ENCODE assay signal across 17 cellular contexts in genomic region chr12:22738945-22739344, GRCh38.
DNase-seq lines count a peak whose midpoint lies in the region; ATAC-seq, FAIRE-seq and TF ChIP-seq lines count a peak whose summit lies in the region.
"Had no signal": no experiment of that assay in that cellular context is flagged by ENCODE, and none has a peak within 500 bp of the region (broad histone marks: within the 10 kb centered on the region; RNA-seq: fewer than 3 reads in every experiment).

No MANE protein-coding gene starts in this region.

- H3K27ac ChIP-seq in KMS-11 (no peak overlapping the region), GM12878 (ENCODE audit: control insufficient read depth, insufficient read depth) (no peak overlapping the region), smooth muscle cell (ENCODE audit: low read depth) (no peak overlapping the region)
- H3K27ac ChIP-seq: C4-2B, HL-60 had no signal

- H3K27me3 Mint-ChIP-seq in activated T-cell treated with anti-CD3 and anti-CD28 coated beads, Interleukin-2, amount 50 U/mL, for 72 hours (ENCODE audit: low read depth), result peaks cover 6% of the 10 kb centered on the region

- H3K9me3 Mint-ChIP-seq in activated T-cell treated with anti-CD3 and anti-CD28 coated beads, Interleukin-2, amount 50 U/mL, for 72 hours, result no peaks in the 10 kb centered on the region

- H3K4me2 ChIP-seq in KMS-11 (peak overlapping the region; percentile 29; the same call in 1 of the 2 replicates), GM12878 (ENCODE audit: control insufficient read depth, insufficient read depth) (no peak overlapping the region), smooth muscle cell (no peak overlapping the region)

- POLR2A ChIA-PET in GM12878 (lab: Charles Lee), result interaction anchor here (0.6 kb wide), 1 partner anchor 17 kb away, joined by 4 read pairs; no protein-coding TSS in a partner anchor

- intact Hi-C loops in GM12878 (cut with micrococcal nuclease; ENCODE audit: unreplicated experiment), result no loop called here

- in situ Hi-C loops in GM12878 (cut with MboI), result no loop called here

- no peak overlapping the region for H3K9ac ChIP-seq in KMS-11
- no peak overlapping the region for H3K9ac ChIP-seq in GM12878 (ENCODE audit: control insufficient read depth, insufficient read depth, low read length)
- no peak overlapping the region for H3K9ac ChIP-seq in smooth muscle cell (ENCODE audit: low read depth)

- FAIRE-seq in GM12878 (lab: Jason Lieb, UNC), result no peak

- peaks cover 44% of the 10 kb centered on the region for H3K4me1 ChIP-seq in KMS-11 (ENCODE audit: low read depth, poor library complexity, severe bottlenecking)
- no peaks in the 10 kb centered on the region for H3K4me1 ChIP-seq in GM12878 (ENCODE audit: control insufficient read depth, insufficient read depth, low read length)
- no peaks in the 10 kb centered on the region for H3K4me1 ChIP-seq in smooth muscle cell (ENCODE audit: low read depth)

- no TSS peak for BruUV-seq in GM12878 (replicated peaks; lab: Mats Ljungman, UMichigan)

- H3K9me3 ChIP-seq in GM12878 (replicated peaks; ENCODE audit: control insufficient read depth, insufficient read depth, low read length), result no peaks in the 10 kb centered on the region
- H3K9me3 ChIP-seq in smooth muscle cell (replicated peaks; ENCODE audit: low read depth), result no peaks in the 10 kb centered on the region

- H2AFZ ChIP-seq in KMS-11 (ENCODE audit: low read depth) (no peak overlapping the region), GM12878 (ENCODE audit: control insufficient read depth, low read depth, low read length) (no peak overlapping the region), smooth muscle cell (ENCODE audit: low read depth) (no peak overlapping the region)

- H3K27me3 ChIP-seq in KMS-11 (ENCODE audit: insufficient read depth, low read depth) (no peaks in the 10 kb centered on the region), GM12878 (replicated peaks in 1 of 2; ENCODE audit: control insufficient read depth in 2 of 2, insufficient read depth in 2 of 2, low read length in 1 of 2) (no peaks in the 10 kb centered on the region), smooth muscle cell (ENCODE audit: low read depth) (no peaks in the 10 kb centered on the region)

- no peaks in the 10 kb centered on the region for H3K36me3 ChIP-seq in KMS-11 (ENCODE audit: insufficient read depth)
- H3K36me3 ChIP-seq in GM12878 (ENCODE audit: control insufficient read depth in 2 of 2, insufficient read depth in 2 of 2, low read length in 1 of 2), result no peaks in the 10 kb centered on the region
- no peaks in the 10 kb centered on the region for H3K36me3 ChIP-seq in smooth muscle cell (ENCODE audit: low read depth)

- TF ChIP-seq RAD21 in GM12878 (IDR thresholded peaks at IDR 0.05; ENCODE audit: insufficient read depth, low read depth, low read length), result no peak

- CTCF ChIA-PET in GM12878 (lab: Yijun Ruan, JAX), result no interaction called here

- no peaks in the 10 kb centered on the region for H3K4me1 Mint-ChIP-seq in activated T-cell treated with anti-CD3 and anti-CD28 coated beads, Interleukin-2, amount 50 U/mL, for 72 hours (ENCODE audit: low read depth)

- no peak for TF ChIP-seq POLR2A in GM12878 (IDR thresholded peaks at IDR 0.05; ENCODE audit: low read depth, low read length)

- H3K4me3 ChIP-seq in AG09309 (ENCODE audit: control insufficient read depth, low read depth, low read length) (no peak overlapping the region), KMS-11 (IDR thresholded peaks at IDR 0.05; ENCODE audit: insufficient read depth, low read depth, low read length) (no peak overlapping the region), GM12878 (no peak overlapping the region), smooth muscle cell (no peak overlapping the region)

- SMC1A ChIA-PET in GM12878 (lab: Charles Lee; ENCODE audit: uncharacterized antibody, unreplicated experiment), result interaction anchor here (0.6 kb wide), 1 partner anchor 836 kb away, joined by 3 read pairs; no protein-coding TSS in a partner anchor

- ATAC-seq in GM12878 (no peak), HG03159 (IDR thresholded peaks at IDR 0.05; ENCODE audit: unreplicated experiment) (no peak)
- no peak for ATAC-seq in activated T-cell treated with anti-CD3 and anti-CD28 coated beads, Interleukin-2, amount 50 U/mL, for 72 hours (replicated peaks in 1 of 2)

- RAD21 ChIA-PET in GM12878 (lab: Charles Lee; ENCODE audit: unreplicated experiment), result no interaction called here

- TF ChIP-seq CTCF in AG09309 (IDR thresholded peaks at IDR 0.05; ENCODE audit: control insufficient read depth, insufficient read depth, low read depth, low read length, missing control alignments), result no peak
- no peak for TF ChIP-seq CTCF in KMS-11 (conservative IDR thresholded peaks at IDR 0.05; ENCODE audit: low read depth, low read length)
- TF ChIP-seq CTCF in GM12878 (IDR thresholded peaks at IDR 0.05 in 2 of 3, conservative IDR thresholded peaks at IDR 0.05 in 1 of 3; ENCODE audit: control insufficient read depth in 2 of 3, extremely low read depth in 1 of 3, insufficient read depth in 1 of 3, low read depth in 3 of 3, low read length in 3 of 3), result no peak
- no peak for TF ChIP-seq CTCF in smooth muscle cell (IDR thresholded peaks at IDR 0.05; ENCODE audit: borderline replicate concordance, insufficient read depth, poor library complexity, severe bottlenecking)

- no peaks in the 10 kb centered on the region for H3K36me3 Mint-ChIP-seq in activated T-cell treated with anti-CD3 and anti-CD28 coated beads, Interleukin-2, amount 50 U/mL, for 72 hours (ENCODE audit: insufficient read depth in 2 of 2)

- H3K79me2 ChIP-seq in KMS-11 (ENCODE audit: insufficient read depth, low read depth) (no peaks in the 10 kb centered on the region), GM12878 (ENCODE audit: control insufficient read depth, insufficient read depth, low read length) (no peaks in the 10 kb centered on the region), smooth muscle cell (ENCODE audit: low read depth) (no peaks in the 10 kb centered on the region)

- no peaks in the 10 kb centered on the region for H3F3A ChIP-seq in smooth muscle cell (ENCODE audit: low read depth)

- peak; percentile 18 for DNase-seq in AG09309 (ENCODE audit: low read depth)
- no peak for DNase-seq in GM12878 (ENCODE audit: low read depth, low spot score)
- peak; percentile 48 for DNase-seq in kidney glomerular epithelial cell (lab: John Stamatoyannopoulos, UW)
- no peak for DNase-seq in smooth muscle cell (lab: John Stamatoyannopoulos, UW; ENCODE audit: unreplicated experiment)
- DNase-seq in midbrain (lab: John Stamatoyannopoulos, UW), result no peak
- no peak for DNase-seq in activated T-cell treated with anti-CD3 and anti-CD28 coated beads, Interleukin-2, amount 50 U/mL, for 72 hours
- DNase-seq: COR-L47, DMS153, Karpas-422, NCI-H1436, NCI-H2081, NCI-H2227 treated with DMSO at 0.1 percent for 48 hours, NCI-H526 had no signal

- H3K27ac Mint-ChIP-seq in activated T-cell treated with anti-CD3 and anti-CD28 coated beads, Interleukin-2, amount 50 U/mL, for 72 hours, result no peak overlapping the region

- TF ChIP-seq EP300 in GM12878 (IDR thresholded peaks at IDR 0.05; ENCODE audit: borderline replicate concordance in 1 of 2, control insufficient read depth in 1 of 2, low read depth in 2 of 2, low read length in 2 of 2), result no peak

- no peak overlapping the region for H3K4me3 Mint-ChIP-seq in activated T-cell treated with anti-CD3 and anti-CD28 coated beads, Interleukin-2, amount 50 U/mL, for 72 hours

- WGBS in GM12878 (ENCODE audit: insufficient coverage, insufficient replicate concordance, low lambda C conversion rate, missing lambda C conversion rate), result 6% methylated on average over 1 of the region's 1 CpG
- WGBS in smooth muscle cell (ENCODE audit: low lambda C conversion rate), result 93% methylated on average over 1 of the region's 1 CpG

- no peaks in the 10 kb centered on the region for H4K20me1 ChIP-seq in KMS-11 (ENCODE audit: insufficient read depth)
- H4K20me1 ChIP-seq in GM12878 (ENCODE audit: control insufficient read depth, insufficient read depth), result no peaks in the 10 kb centered on the region
- no peaks in the 10 kb centered on the region for H4K20me1 ChIP-seq in smooth muscle cell (ENCODE audit: low read depth)

TF ChIP-seq in GM12878, 131 proteins besides CTCF, POLR2A, EP300 and RAD21:
- no peak for TF ChIP-seq GATAD2B (conservative IDR thresholded peaks at IDR 0.05; ENCODE audit: low read depth)
- no peak for TF ChIP-seq NRF1 (conservative IDR thresholded peaks at IDR 0.05; ENCODE audit: low read depth, low read length)
- no peak for TF ChIP-seq ATF3 (IDR thresholded peaks at IDR 0.05; ENCODE audit: borderline replicate concordance, extremely low read depth, low read depth, low read length)
- TF ChIP-seq SMAD5 (IDR thresholded peaks at IDR 0.05; ENCODE audit: low read depth), result no peak
- TF ChIP-seq NR2F1 (conservative IDR thresholded peaks at IDR 0.05), result peak; percentile 56
- TF ChIP-seq BRCA1 (IDR thresholded peaks at IDR 0.05; ENCODE audit: low read depth, low read length), result no peak

Comparison
In these comparisons a context has a peak if more than half of its experiments do, and no peak if none do; other contexts are left out.
1. DNase-seq: peak in AG09309 (single experiment) and kidney glomerular epithelial cell (single experiment); none in GM12878 (single experiment), smooth muscle cell (single experiment), midbrain (single experiment) and activated T-cell treated with anti-CD3 and anti-CD28 coated beads, Interleukin-2, amount 50 U/mL, for 72 hours (0 of 2).